Comparison of ENCODE assay signal across 29 cellular contexts in genomic region chr2:230634146-230634545, GRCh38.
"Had no signal": no experiment of that assay in that cellular context is flagged by ENCODE, and none has a peak within 500 bp of the region (broad histone marks: within the 10 kb centered on the region; RNA-seq: fewer than 3 reads in every experiment).

No MANE protein-coding gene starts in this region.

- H3K27me3 ChIP-seq: colonic mucosa, esophagus muscularis mucosa, foreskin keratinocyte, gastroesophageal sphincter, heart right ventricle, left lung, ovary, sigmoid colon, stomach, thyroid gland, vagina had no signal

- H3K27me3 Mint-ChIP-seq: naive B cell had no signal

- H3K27ac ChIP-seq: colonic mucosa, esophagus muscularis mucosa, foreskin keratinocyte, gastroesophageal sphincter, heart right ventricle, left lung, ovary, psoas muscle, sigmoid colon, stomach, thyroid gland, vagina had no signal

- H3K4me1 ChIP-seq: colonic mucosa, esophagus muscularis mucosa, foreskin keratinocyte, gastroesophageal sphincter, left lung, psoas muscle, sigmoid colon, stomach, thyroid gland, vagina had no signal

- H3K36me3 Mint-ChIP-seq: mesothelial cell of epicardium; naive B cell; stimulated activated effector memory CD8-positive, alpha-beta T cell treated with anti-CD3 and anti-CD28 coated beads, Interleukin-12 subunit alpha, Interleukin-12 subunit beta, amount 100 ng/mL, for 72 hours had no signal

- H3K4me3 Mint-ChIP-seq: mesothelial cell of epicardium; naive B cell; nephron progenitor cell; stimulated activated effector memory CD8-positive, alpha-beta T cell treated with anti-CD3 and anti-CD28 coated beads, Interleukin-12 subunit alpha, Interleukin-12 subunit beta, amount 100 ng/mL, for 72 hours had no signal

- ATAC-seq: foreskin keratinocyte; gastroesophageal sphincter; heart right ventricle; left cardiac atrium; psoas muscle; right cardiac atrium; stimulated activated effector memory CD8-positive, alpha-beta T cell treated with anti-CD3 and anti-CD28 coated beads, Interleukin-12 subunit alpha, Interleukin-12 subunit beta, amount 100 ng/mL, for 72 hours had no signal

- H3K4me3 ChIP-seq: colonic mucosa, esophagus muscularis mucosa, gastroesophageal sphincter, heart right ventricle, left lung, mucosa of descending colon, ovary, psoas muscle, sigmoid colon, stomach, thyroid gland, vagina had no signal

- H3K4me1 Mint-ChIP-seq: mesothelial cell of epicardium, nephron progenitor cell had no signal

- H3K9me3 Mint-ChIP-seq: mesothelial cell of epicardium; naive B cell; nephron progenitor cell; stimulated activated effector memory CD8-positive, alpha-beta T cell treated with anti-CD3 and anti-CD28 coated beads, Interleukin-12 subunit alpha, Interleukin-12 subunit beta, amount 100 ng/mL, for 72 hours had no signal

- DNase-seq: colonic mucosa; dermis blood vessel endothelial cell; effector memory CD4-positive, alpha-beta T cell; foreskin keratinocyte; heart right ventricle; hippocampal formation; left cardiac atrium; left lung; mesenchymal stem cell; mucosa of descending colon; naive B cell; nephron progenitor cell; nucleus accumbens; ovary; posterior cingulate gyrus; psoas muscle; right cardiac atrium; sigmoid colon; stimulated activated CD4-positive, alpha-beta T cell treated with anti-CD3 and anti-CD28 coated beads, Interleukin-2, amount 100 ng/mL, for 24 hours; stimulated activated CD4-positive, alpha-beta T cell treated with anti-CD3 and anti-CD28 coated beads, Interleukin-4, amount 100 ng/mL, for 24 hours; stimulated activated naive CD4-positive, alpha-beta T cell treated with Interleukin-2 at 50 U/mL for 16 hours; stomach; thyroid gland; trophoblast cell had no signal

- H3K27ac Mint-ChIP-seq: mesothelial cell of epicardium; nephron progenitor cell; stimulated activated effector memory CD8-positive, alpha-beta T cell treated with anti-CD3 and anti-CD28 coated beads, Interleukin-12 subunit alpha, Interleukin-12 subunit beta, amount 100 ng/mL, for 72 hours had no signal

- H3K36me3 ChIP-seq: colonic mucosa, esophagus muscularis mucosa, gastroesophageal sphincter, heart right ventricle, left lung, ovary, sigmoid colon, stomach, thyroid gland, vagina had no signal

- H3K9me3 ChIP-seq: colonic mucosa, esophagus muscularis mucosa, gastroesophageal sphincter, heart right ventricle, left lung, mucosa of descending colon, ovary, psoas muscle, sigmoid colon, stomach, thyroid gland, vagina had no signal
